Comparison of ENCODE assay signal across 8 cellular contexts in the genomic region with DNA sequence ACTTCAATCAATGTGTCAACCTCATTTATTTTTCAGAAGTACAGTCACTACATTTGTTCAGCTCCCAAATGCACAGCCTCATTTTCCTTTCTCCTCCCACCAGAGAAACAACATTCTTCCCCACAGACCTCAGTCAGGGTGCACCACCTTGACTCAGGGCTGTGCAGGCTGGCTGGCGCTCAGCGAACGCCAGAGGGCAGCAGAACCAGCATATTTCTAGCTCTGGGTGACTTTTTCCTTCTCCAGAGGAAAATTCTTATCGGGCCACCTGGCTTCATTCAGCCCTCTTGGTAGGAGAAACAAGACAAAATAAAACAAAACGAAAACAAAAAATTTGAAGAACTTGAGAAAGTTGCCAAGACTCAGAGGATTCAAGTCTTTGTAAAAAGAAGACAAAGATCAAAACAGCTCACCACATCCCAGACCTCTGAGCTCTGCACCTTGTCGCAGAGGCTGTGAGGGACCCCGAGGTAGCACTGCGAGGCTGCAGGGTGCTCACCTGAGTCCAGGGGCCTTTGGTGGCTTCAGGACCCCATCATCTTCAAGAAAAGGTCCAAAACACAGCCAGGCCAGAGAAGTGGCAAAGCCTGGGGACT. TPM values are rescaled to one million over a fixed set of nuclear protein-coding genes. Genes with fewer than 3 reads are reported as not detected.
A peak's percentile ranks its signal among the peaks of the same experiment; 100 is the strongest.
DNase-seq lines count a peak whose midpoint lies in the region; ATAC-seq and TF ChIP-seq lines count a peak whose summit lies in the region.

No MANE protein-coding gene starts in this region.

- TF ChIP-seq POLR2A in vagina (IDR thresholded peaks at IDR 0.05) (no peak), lower leg skin (IDR thresholded peaks at IDR 0.05) (no peak)

- H3K4me3 ChIP-seq in HEK293 (ENCODE audit: low read depth, low read length) = no peak overlapping the region
- H3K4me3 ChIP-seq in epithelial cell of esophagus (ENCODE audit: low read length) = no peak overlapping the region
- H3K4me3 ChIP-seq in naive thymus-derived CD4-positive, alpha-beta T cell (ENCODE audit: low read length) = no peak overlapping the region
- H3K4me3 ChIP-seq in vagina = no peak overlapping the region
- H3K4me3 ChIP-seq in lower leg skin (ENCODE audit: low read depth, poor library complexity, severe bottlenecking) = no peak overlapping the region

- H3K27me3 Mint-ChIP-seq in activated CD8-positive, alpha-beta T cell treated with anti-CD3 and anti-CD28 coated beads for 36 hours = peaks cover 8% of the 10 kb centered on the region
- H3K27me3 Mint-ChIP-seq in naive thymus-derived CD4-positive, alpha-beta T cell = peaks cover 0 to 26% (median 19%) of the 10 kb centered on the region in 5 donors

- no peaks in the 10 kb centered on the region for H3K4me1 Mint-ChIP-seq in activated CD8-positive, alpha-beta T cell treated with anti-CD3 and anti-CD28 coated beads for 36 hours (ENCODE audit: low read depth)
- peaks cover 0 to 5% (median 0%) of the 10 kb centered on the region in 7 donors for H3K4me1 Mint-ChIP-seq in naive thymus-derived CD4-positive, alpha-beta T cell

- DNase-seq in D341Med (ENCODE audit: low spot score) = peak; percentile 82
- DNase-seq in NCI-H226 = peak; percentile 30
- peak; percentile 59 for DNase-seq in activated CD8-positive, alpha-beta T cell treated with anti-CD3 and anti-CD28 coated beads for 36 hours
- peak; percentile 56 for DNase-seq in epithelial cell of esophagus (ENCODE audit: low read depth)
- DNase-seq in naive thymus-derived CD4-positive, alpha-beta T cell = peak in 6 of 9 donors; percentile 10 to 33 (median 18)
- no peak for DNase-seq in vagina (ENCODE audit: extremely low spot score in 2 of 2)
- no peak for DNase-seq in lower leg skin (ENCODE audit: low spot score in 2 of 2)

- no peak overlapping the region for H3K27ac Mint-ChIP-seq in activated CD8-positive, alpha-beta T cell treated with anti-CD3 and anti-CD28 coated beads for 36 hours
- H3K27ac Mint-ChIP-seq in naive thymus-derived CD4-positive, alpha-beta T cell = no peak overlapping the region

- no peaks in the 10 kb centered on the region for H3K36me3 ChIP-seq in HEK293 (ENCODE audit: control insufficient read depth in 2 of 2, insufficient read depth in 1 of 2, low read length in 2 of 2)
- no peaks in the 10 kb centered on the region for H3K36me3 ChIP-seq in naive thymus-derived CD4-positive, alpha-beta T cell (ENCODE audit: control insufficient read depth in 2 of 3, insufficient read depth in 3 of 3, low read length in 3 of 3)
- H3K36me3 ChIP-seq in vagina = no peaks in the 10 kb centered on the region

- TF ChIP-seq CTCF in HEK293 (tag by site-specific recombination; IDR thresholded peaks at IDR 0.05) = peak; percentile 46; the same call in 1 of the 2 replicates
- TF ChIP-seq CTCF in activated CD8-positive, alpha-beta T cell treated with anti-CD3 and anti-CD28 coated beads for 36 hours (IDR thresholded peaks at IDR 0.05) = peak; percentile 78
- TF ChIP-seq CTCF in epithelial cell of esophagus (IDR thresholded peaks at IDR 0.05; ENCODE audit: insufficient read depth, low read depth, low read length, missing control alignments) = peak; percentile 89
- TF ChIP-seq CTCF in vagina (IDR thresholded peaks at IDR 0.05) = peak; percentile 25 to 41 (median 27)
- no peak for TF ChIP-seq CTCF in lower leg skin (IDR thresholded peaks at IDR 0.05)

- no peaks in the 10 kb centered on the region for H3K27me3 ChIP-seq in naive thymus-derived CD4-positive, alpha-beta T cell (ENCODE audit: control insufficient read depth in 2 of 2, insufficient read depth in 2 of 2, low read length in 2 of 2)
- H3K27me3 ChIP-seq in vagina = no peaks in the 10 kb centered on the region

- H3K4me1 ChIP-seq in HEK293 (ENCODE audit: control insufficient read depth, insufficient read depth, low read length) = no peaks in the 10 kb centered on the region
- H3K4me1 ChIP-seq in naive thymus-derived CD4-positive, alpha-beta T cell (ENCODE audit: control insufficient read depth in 2 of 2, insufficient read depth in 2 of 2, low read length in 2 of 2) = no peaks in the 10 kb centered on the region
- peaks cover 6% of the 10 kb centered on the region for H3K4me1 ChIP-seq in vagina

- CTCF ChIA-PET in HEK293 (lab: Yijun Ruan, JAX) = interaction anchor here (0.6 to 3.2 kb wide), 36 partner anchors 9 to 1553 kb away, joined by 3 to 70 read pairs (median 3); no protein-coding TSS in a partner anchor
- CTCF ChIA-PET in activated CD8-positive, alpha-beta T cell treated with anti-CD3 and anti-CD28 coated beads for 36 hours (lab: Charles Lee) = interaction anchor here (0.7 to 2.5 kb wide), 24 partner anchors 8 to 749 kb away, joined by 3 to 48 read pairs (median 4); partner anchors contain the start of gene PAH
- CTCF ChIA-PET in naive thymus-derived CD4-positive, alpha-beta T cell (lab: Charles Lee) = interaction anchor here (0.6 to 3.1 kb wide), 5 partner anchors 9 to 670 kb away, joined by 3 to 26 read pairs (median 3); no protein-coding TSS in a partner anchor

- intact Hi-C loops in activated CD8-positive, alpha-beta T cell treated with anti-CD3 and anti-CD28 coated beads for 36 hours (cut with micrococcal nuclease) = loop anchor here (2.0 kb wide), 1 partner anchor 665 kb away; no protein-coding TSS in a partner anchor
- intact Hi-C loops in naive thymus-derived CD4-positive, alpha-beta T cell (cut with micrococcal nuclease) = loop anchor here (1.0 to 2.0 kb wide), 4 partner anchors 65 to 665 kb away; no protein-coding TSS in a partner anchor
- intact Hi-C loops in vagina (cut with DNase I) = no loop called here
- intact Hi-C loops in lower leg skin (cut with DNase I; ENCODE audit: low total_unique reads) = no loop called here

- ATAC-seq in activated CD8-positive, alpha-beta T cell treated with anti-CD3 and anti-CD28 coated beads for 36 hours = peak; percentile 49
- ATAC-seq in naive thymus-derived CD4-positive, alpha-beta T cell = peak; percentile 48

- no peaks in the 10 kb centered on the region for H3K9me3 Mint-ChIP-seq in activated CD8-positive, alpha-beta T cell treated with anti-CD3 and anti-CD28 coated beads for 36 hours
- no peaks in the 10 kb centered on the region for H3K9me3 Mint-ChIP-seq in naive thymus-derived CD4-positive, alpha-beta T cell

- no peak overlapping the region for H3K27ac ChIP-seq in HEK293 (ENCODE audit: extremely low read depth, low read depth, low read length)
- no peak overlapping the region for H3K27ac ChIP-seq in naive thymus-derived CD4-positive, alpha-beta T cell (ENCODE audit: low read depth, low read length)
- no peak overlapping the region for H3K27ac ChIP-seq in vagina

- H3K36me3 Mint-ChIP-seq in activated CD8-positive, alpha-beta T cell treated with anti-CD3 and anti-CD28 coated beads for 36 hours (ENCODE audit: low read depth) = no peaks in the 10 kb centered on the region
- H3K36me3 Mint-ChIP-seq in naive thymus-derived CD4-positive, alpha-beta T cell = no peaks in the 10 kb centered on the region

- POLR2A ChIA-PET in HEK293 (lab: Yijun Ruan, JAX) = no interaction called here
- POLR2A ChIA-PET in activated CD8-positive, alpha-beta T cell treated with anti-CD3 and anti-CD28 coated beads for 36 hours (lab: Charles Lee) = no interaction called here
- POLR2A ChIA-PET in naive thymus-derived CD4-positive, alpha-beta T cell (lab: Charles Lee) = no interaction called here

- H3K9me3 ChIP-seq in HEK293 (ENCODE audit: control insufficient read depth, insufficient read depth, low read depth, low read length) (no peaks in the 10 kb centered on the region), vagina (no peaks in the 10 kb centered on the region)
- H3K9me3 ChIP-seq in naive thymus-derived CD4-positive, alpha-beta T cell (ENCODE audit: control insufficient read depth in 2 of 3, low read length in 3 of 3) = no peaks in the 10 kb centered on the region

- H3K4me3 Mint-ChIP-seq in activated CD8-positive, alpha-beta T cell treated with anti-CD3 and anti-CD28 coated beads for 36 hours = no peak overlapping the region
- no peak overlapping the region for H3K4me3 Mint-ChIP-seq in naive thymus-derived CD4-positive, alpha-beta T cell

- 28 to 29% methylated on average over 8 of the region's 8 CpGs for WGBS in lower leg skin, 2 donors

TF ChIP-seq in HEK293, 187 proteins besides CTCF, POLR2A, EP300 and RAD21:
- TF ChIP-seq ZNF654 (tag by site-specific recombination; IDR thresholded peaks at IDR 0.05; ENCODE audit: low read depth) (peak; percentile 49), ZNF114 (tag by site-specific recombination; IDR thresholded peaks at IDR 0.05) (no peak)

RNA-seq across cellular contexts. Expression of gene PAH, which starts 33.7 kb away (rescaled TPM):
- total RNA-seq in activated CD8-positive, alpha-beta T cell treated with anti-CD3 and anti-CD28 coated beads for 36 hours = not detected
- not detected for total RNA-seq in naive thymus-derived CD4-positive, alpha-beta T cell
- not detected for polyA plus RNA-seq in naive thymus-derived CD4-positive, alpha-beta T cell
- total RNA-seq in vagina (not detected), lower leg skin (not detected)

Comparison
In these comparisons a context has a peak if more than half of its experiments do, and no peak if none do; other contexts are left out.
1. DNase-seq: peak in D341Med (single experiment), NCI-H226 (single experiment), activated CD8-positive, alpha-beta T cell treated with anti-CD3 and anti-CD28 coated beads for 36 hours (single experiment), epithelial cell of esophagus (single experiment) and naive thymus-derived CD4-positive, alpha-beta T cell (6 of 9); none in vagina (0 of 2) and lower leg skin (0 of 2).
2. CTCF ChIP-seq: peak in HEK293 (single experiment), activated CD8-positive, alpha-beta T cell treated with anti-CD3 and anti-CD28 coated beads for 36 hours (single experiment), epithelial cell of esophagus (single experiment) and vagina (3 of 3); none in lower leg skin (0 of 3).
3. intact Hi-C loops: an anchor here in activated CD8-positive, alpha-beta T cell treated with anti-CD3 and anti-CD28 coated beads for 36 hours (2.0 kb wide) and naive thymus-derived CD4-positive, alpha-beta T cell (1.0 to 2.0 kb wide); none called in vagina and lower leg skin.